Comparison of ENCODE assay signal across 11 cellular contexts in the genomic region with DNA sequence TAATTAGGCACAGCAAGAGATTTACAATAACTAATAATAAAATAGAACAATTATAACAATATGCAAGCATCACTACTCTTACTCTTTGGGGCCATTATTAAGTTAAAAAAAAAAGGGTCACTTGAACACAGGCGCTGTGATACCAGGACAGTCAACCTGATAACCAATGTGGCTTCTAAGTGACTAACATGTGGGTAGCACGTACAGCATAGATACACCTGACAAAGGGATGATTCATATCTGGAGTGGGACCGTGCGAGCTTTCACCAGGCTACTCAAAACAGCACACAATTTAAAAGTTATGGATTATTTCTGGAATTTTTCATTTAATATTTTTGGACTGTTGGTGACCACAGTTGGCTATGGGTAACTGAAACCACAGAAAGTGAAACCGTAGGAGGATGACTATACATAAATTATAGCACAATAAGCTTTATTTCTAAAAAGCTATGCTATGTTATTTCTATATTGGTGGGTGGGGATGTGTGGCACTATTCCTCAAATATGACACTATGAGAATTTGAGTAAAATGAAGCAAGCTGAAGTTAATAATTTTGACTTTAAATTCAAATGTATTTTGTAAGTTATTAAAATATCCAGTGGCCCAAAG.
DNase-seq lines count a peak whose midpoint lies in the region; ATAC-seq and TF ChIP-seq lines count a peak whose summit lies in the region.
"Had no signal": no experiment of that assay in that cellular context is flagged by ENCODE, and none has a peak within 500 bp of the region (broad histone marks: within the 10 kb centered on the region; RNA-seq: fewer than 3 reads in every experiment).

No MANE protein-coding gene starts in this region.

- DNase-seq in activated CD4-positive, alpha-beta T cell treated with anti-CD3 and anti-CD28 coated beads for 36 hours = peak; percentile 69
- DNase-seq in activated CD4-positive, alpha-beta T cell treated with anti-CD3 and anti-CD28 coated beads for 4 hours = no peak
- DNase-seq in OCI-M1 (lab: John Stamatoyannopoulos, UW) (peak; percentile 72), tibial nerve (ENCODE audit: low spot score in 2 of 2) (no peak), HuH-7.5 (ENCODE audit: low spot score) (no peak), activated gamma-delta T cell treated with Interleukin-2 at 50 U/mL for 16 hours (no peak)
- peak; percentile 9 to 36 (median 24) for DNase-seq in stimulated activated CD4-positive, alpha-beta T cell treated with anti-CD3 and anti-CD28 coated beads, TNF-alpha, amount 100 ng/mL, for 48 hours (ENCODE audit: low read depth in 3 of 3)
- DNase-seq: H9, retina had no signal

- peaks cover 14% of the 10 kb centered on the region for H3K4me1 Mint-ChIP-seq in activated CD4-positive, alpha-beta T cell treated with anti-CD3 and anti-CD28 coated beads for 36 hours

- peaks cover 0 to 2% (median 0%) of the 10 kb centered on the region in 4 donors for H3K4me1 ChIP-seq in tibial nerve

- no peak for TF ChIP-seq CTCF in tibial nerve (IDR thresholded peaks at IDR 0.05)

- H3K27me3 Mint-ChIP-seq in activated CD4-positive, alpha-beta T cell treated with anti-CD3 and anti-CD28 coated beads for 36 hours = no peaks in the 10 kb centered on the region
- H3K27me3 Mint-ChIP-seq: activated naive CD8-positive, alpha-beta T cell had no signal

- TF ChIP-seq EP300 in tibial nerve (IDR thresholded peaks at IDR 0.05) = no peak

- no peak overlapping the region for H3K4me3 ChIP-seq in tibial nerve

- no peak overlapping the region for H3K27ac Mint-ChIP-seq in activated CD4-positive, alpha-beta T cell treated with anti-CD3 and anti-CD28 coated beads for 36 hours
- H3K27ac Mint-ChIP-seq: activated naive CD8-positive, alpha-beta T cell; H9 had no signal

- CTCF ChIA-PET in activated CD4-positive, alpha-beta T cell treated with anti-CD3 and anti-CD28 coated beads for 36 hours (lab: Charles Lee) = interaction anchor here (0.5 to 1.2 kb wide), 3 partner anchors 82 to 406 kb away, joined by 3 to 6 read pairs (median 3); no protein-coding TSS in a partner anchor

- TF ChIP-seq POLR2A in tibial nerve (IDR thresholded peaks at IDR 0.05) = no peak

- H3K9me3 Mint-ChIP-seq in activated CD4-positive, alpha-beta T cell treated with anti-CD3 and anti-CD28 coated beads for 36 hours (ENCODE audit: low read depth) = peaks cover 8% of the 10 kb centered on the region
- H3K9me3 Mint-ChIP-seq: H9 had no signal

- POLR2A ChIA-PET in activated CD4-positive, alpha-beta T cell treated with anti-CD3 and anti-CD28 coated beads for 36 hours (lab: Charles Lee) = interaction anchor here (0.6 kb wide), 1 partner anchor 111 kb away, joined by 5 read pairs; no protein-coding TSS in a partner anchor

- peaks cover 0 to 53% (median 0%) of the 10 kb centered on the region in 3 donors for H3K36me3 ChIP-seq in tibial nerve

- no peak overlapping the region for H3K4me3 Mint-ChIP-seq in activated CD4-positive, alpha-beta T cell treated with anti-CD3 and anti-CD28 coated beads for 36 hours
- H3K4me3 Mint-ChIP-seq: activated naive CD8-positive, alpha-beta T cell; H9 had no signal

- peak; percentile 100 for ATAC-seq in activated CD4-positive, alpha-beta T cell treated with anti-CD3 and anti-CD28 coated beads for 36 hours
- ATAC-seq in HG02763 (IDR thresholded peaks at IDR 0.05; ENCODE audit: unreplicated experiment) = peak; percentile 99

- WGBS in tibial nerve, 2 donors = 74 to 81% methylated on average over 5 of the region's 5 CpGs

- H3K36me3 Mint-ChIP-seq in activated CD4-positive, alpha-beta T cell treated with anti-CD3 and anti-CD28 coated beads for 36 hours (ENCODE audit: low read depth) = peaks cover 24% of the 10 kb centered on the region

- H3K27ac ChIP-seq in tibial nerve = no peak overlapping the region

- intact Hi-C loops in activated CD4-positive, alpha-beta T cell treated with anti-CD3 and anti-CD28 coated beads for 36 hours (cut with DNase I, micrococcal nuclease) = loop anchor here (1.0 to 5.0 kb wide), 7 partner anchors 16 to 665 kb away; no protein-coding TSS in a partner anchor

- no peaks in the 10 kb centered on the region for H3K27me3 ChIP-seq in tibial nerve

- H3K9me3 ChIP-seq in tibial nerve = peaks cover 0 to 10% (median 0%) of the 10 kb centered on the region in 4 donors

Comparison
In these comparisons a context has a peak if more than half of its experiments do, and no peak if none do; other contexts are left out.
1. DNase-seq: peak in activated CD4-positive, alpha-beta T cell treated with anti-CD3 and anti-CD28 coated beads for 36 hours (single experiment), OCI-M1 (single experiment) and stimulated activated CD4-positive, alpha-beta T cell treated with anti-CD3 and anti-CD28 coated beads, TNF-alpha, amount 100 ng/mL, for 48 hours (3 of 3); none in activated CD4-positive, alpha-beta T cell treated with anti-CD3 and anti-CD28 coated beads for 4 hours (0 of 2), tibial nerve (0 of 2), HuH-7.5 (single experiment) and activated gamma-delta T cell treated with Interleukin-2 at 50 U/mL for 16 hours (single experiment).